ENCODE assay signal across 15 cellular contexts in the genomic region with DNA sequence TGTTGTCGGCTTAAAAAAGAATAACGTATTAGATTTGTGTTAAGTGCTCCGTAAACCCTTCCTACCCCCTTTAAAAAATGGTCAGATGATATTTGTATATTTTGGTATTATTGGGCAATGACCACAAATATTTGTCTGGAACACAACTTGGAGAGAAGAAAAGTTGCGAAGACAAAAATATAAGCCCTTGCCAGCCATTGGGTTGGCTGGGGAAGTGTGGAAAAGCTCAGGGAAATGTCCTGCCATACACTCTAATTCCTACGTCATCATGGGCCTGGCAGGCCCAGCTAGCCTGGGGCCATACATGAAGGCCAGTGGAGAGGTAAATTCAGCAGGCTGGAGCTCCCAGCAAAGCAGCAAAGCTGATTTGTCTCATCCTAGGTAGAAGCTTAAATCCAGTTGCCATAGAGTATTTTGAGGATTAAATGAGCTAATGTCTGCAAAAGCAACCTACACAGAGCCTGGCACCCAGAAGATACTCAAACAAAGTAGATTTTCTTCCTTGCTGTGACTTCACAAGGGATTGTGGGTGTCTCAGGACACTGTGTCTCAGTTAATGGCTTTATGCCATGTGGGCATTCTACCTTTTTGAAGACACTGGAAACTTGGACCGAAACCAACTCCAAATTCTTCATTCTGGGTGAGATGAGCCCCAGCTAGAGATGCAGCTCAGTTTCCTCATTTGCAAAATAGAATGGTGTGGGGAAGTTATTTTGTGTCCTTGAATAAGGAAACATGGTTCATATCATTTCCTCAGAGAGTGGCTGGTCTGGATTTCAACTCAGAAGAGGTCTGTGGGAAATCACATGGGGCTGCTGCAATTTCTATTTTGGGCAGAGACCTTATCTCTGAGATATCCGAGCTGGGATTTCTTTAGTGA.
A peak's percentile ranks its signal among the peaks of the same experiment; 100 is the strongest.
DNase-seq lines count a peak whose midpoint lies in the region; ATAC-seq and TF ChIP-seq lines count a peak whose summit lies in the region.
"Had no signal": no experiment of that assay in that cellular context is flagged by ENCODE, and none has a peak within 500 bp of the region (broad histone marks: within the 10 kb centered on the region; RNA-seq: fewer than 3 reads in every experiment).

No MANE protein-coding gene starts in this region.

- H3K36me3 ChIP-seq in DOHH2 (ENCODE audit: control insufficient read depth, low read length), result no peaks in the 10 kb centered on the region
- H3K36me3 ChIP-seq: BE2C, esophagus muscularis mucosa had no signal

- H3K27me3 Mint-ChIP-seq in osteocyte (ENCODE audit: unreplicated experiment), result no peaks in the 10 kb centered on the region
- H3K27me3 Mint-ChIP-seq: activated CD4-positive, alpha-beta memory T cell treated with anti-CD3 and anti-CD28 coated beads, Interleukin-2, amount 10 ng/mL, durations not matched to agents 7 days and 5 days; activated T-helper 17 cell treated with anti-CD3 and anti-CD28 coated beads, Interleukin-2, amount 50 U/mL, for 72 hours had no signal

- H3K9me3 ChIP-seq in DOHH2 (ENCODE audit: control insufficient read depth, insufficient read depth, low read length), result peaks cover 9% of the 10 kb centered on the region
- H3K9me3 ChIP-seq: BE2C, esophagus muscularis mucosa had no signal

- DNase-seq in NCI-H82 (lab: John Stamatoyannopoulos, UW) (peak; percentile 47), fibroblast of the aortic adventitia (ENCODE audit: low read depth) (peak; percentile 49), osteocyte (ENCODE audit: extremely low spot score, unreplicated experiment) (no peak), NCI-H2171 (lab: John Stamatoyannopoulos, UW) (no peak), DMS114 treated with DMSO at 0.1 percent for 48 hours (lab: John Stamatoyannopoulos, UW; ENCODE audit: unreplicated experiment) (no peak), hypothalamus (lab: John Stamatoyannopoulos, UW) (no peak)
- DNase-seq: activated CD4-positive, alpha-beta memory T cell treated with anti-CD3 and anti-CD28 coated beads, Interleukin-2, amount 10 ng/mL, durations not matched to agents 7 days and 5 days; BE2C; DMS79 treated with DMSO at 0.1 percent for 48 hours; mesendoderm; stimulated activated CD4-positive, alpha-beta T cell treated with anti-CD3 and anti-CD28 coated beads, Interleukin-12 subunit alpha, Interleukin-12 subunit beta, amount 100 ng/mL, for 4 hours had no signal

- TF ChIP-seq CTCF in DOHH2 (IDR thresholded peaks at IDR 0.05; ENCODE audit: low read depth, low read length, poor library complexity, severe bottlenecking) (no peak), fibroblast of the aortic adventitia (IDR thresholded peaks at IDR 0.05; ENCODE audit: insufficient read depth, low read length) (no peak), osteocyte (IDR thresholded peaks at IDR 0.05) (no peak)

- peak overlapping the region; percentile 95 for H3K27ac Mint-ChIP-seq in osteocyte (ENCODE audit: unreplicated experiment)
- H3K27ac Mint-ChIP-seq: activated CD4-positive, alpha-beta memory T cell treated with anti-CD3 and anti-CD28 coated beads, Interleukin-2, amount 10 ng/mL, durations not matched to agents 7 days and 5 days had no signal

- no peaks in the 10 kb centered on the region for H3K36me3 Mint-ChIP-seq in osteocyte (ENCODE audit: unreplicated experiment)

- ATAC-seq in HG02885 (IDR thresholded peaks at IDR 0.05; ENCODE audit: poor library complexity, unreplicated experiment), result no peak
- ATAC-seq: activated T-helper 17 cell treated with anti-CD3 and anti-CD28 coated beads, Interleukin-2, amount 50 U/mL, for 72 hours had no signal

- 0 out of 2 replicates have a peak, but pooled peaks cover 3% of the 10 kb centered on the region for H3F3A ChIP-seq in DOHH2 (ENCODE audit: control insufficient read depth, insufficient read depth)

- H3K9me3 Mint-ChIP-seq in osteocyte (ENCODE audit: unreplicated experiment), result no peaks in the 10 kb centered on the region

- H3K27ac ChIP-seq in DOHH2 (ENCODE audit: low read depth, low read length), result no peak overlapping the region
- H3K27ac ChIP-seq: esophagus muscularis mucosa had no signal

- H3K4me2 ChIP-seq in DOHH2 (ENCODE audit: low read length), result peak overlapping the region; percentile 84

- H3K9me2 ChIP-seq in DOHH2 (replicated peaks; ENCODE audit: control insufficient read depth, low read length), result no peaks in the 10 kb centered on the region

- no peak overlapping the region for H3K4me3 Mint-ChIP-seq in osteocyte (ENCODE audit: unreplicated experiment)
- H3K4me3 Mint-ChIP-seq: activated CD4-positive, alpha-beta memory T cell treated with anti-CD3 and anti-CD28 coated beads, Interleukin-2, amount 10 ng/mL, durations not matched to agents 7 days and 5 days; activated T-helper 17 cell treated with anti-CD3 and anti-CD28 coated beads, Interleukin-2, amount 50 U/mL, for 72 hours had no signal

- no peaks in the 10 kb centered on the region for H3K79me2 ChIP-seq in DOHH2 (ENCODE audit: control insufficient read depth, low read length)

- no peaks in the 10 kb centered on the region for H4K20me1 ChIP-seq in DOHH2 (ENCODE audit: control insufficient read depth, insufficient read depth, low read depth, low read length)

- H3K4me3 ChIP-seq in DOHH2 (ENCODE audit: low read length), result 0 out of 2 replicates have a peak overlapping the region, but pooled peaks have one; percentile 5
- no peak overlapping the region for H3K4me3 ChIP-seq in fibroblast of the aortic adventitia (ENCODE audit: low read depth, low read length)
- H3K4me3 ChIP-seq: esophagus muscularis mucosa had no signal

- H3K4me1 Mint-ChIP-seq in osteocyte (ENCODE audit: unreplicated experiment), result peaks cover 40% of the 10 kb centered on the region
- H3K4me1 Mint-ChIP-seq: activated CD4-positive, alpha-beta memory T cell treated with anti-CD3 and anti-CD28 coated beads, Interleukin-2, amount 10 ng/mL, durations not matched to agents 7 days and 5 days; activated T-helper 17 cell treated with anti-CD3 and anti-CD28 coated beads, Interleukin-2, amount 50 U/mL, for 72 hours had no signal

- H3K4me1 ChIP-seq in DOHH2 (ENCODE audit: control insufficient read depth, low read length), result peaks cover 52% of the 10 kb centered on the region
- H3K4me1 ChIP-seq: BE2C had no signal

- H3K27me3 ChIP-seq in DOHH2 (ENCODE audit: control insufficient read depth, low read length), result no peaks in the 10 kb centered on the region
- H3K27me3 ChIP-seq: BE2C, esophagus muscularis mucosa had no signal

Comparison
In these comparisons a context has a peak if more than half of its experiments do, and no peak if none do; other contexts are left out.
1. DNase-seq: peak in NCI-H82 (single experiment) and fibroblast of the aortic adventitia (single experiment); none in osteocyte (single experiment), NCI-H2171 (single experiment), DMS114 treated with DMSO at 0.1 percent for 48 hours (single experiment) and hypothalamus (0 of 51).